ENCODE assay signal across 19 cellular contexts in the genomic region with DNA sequence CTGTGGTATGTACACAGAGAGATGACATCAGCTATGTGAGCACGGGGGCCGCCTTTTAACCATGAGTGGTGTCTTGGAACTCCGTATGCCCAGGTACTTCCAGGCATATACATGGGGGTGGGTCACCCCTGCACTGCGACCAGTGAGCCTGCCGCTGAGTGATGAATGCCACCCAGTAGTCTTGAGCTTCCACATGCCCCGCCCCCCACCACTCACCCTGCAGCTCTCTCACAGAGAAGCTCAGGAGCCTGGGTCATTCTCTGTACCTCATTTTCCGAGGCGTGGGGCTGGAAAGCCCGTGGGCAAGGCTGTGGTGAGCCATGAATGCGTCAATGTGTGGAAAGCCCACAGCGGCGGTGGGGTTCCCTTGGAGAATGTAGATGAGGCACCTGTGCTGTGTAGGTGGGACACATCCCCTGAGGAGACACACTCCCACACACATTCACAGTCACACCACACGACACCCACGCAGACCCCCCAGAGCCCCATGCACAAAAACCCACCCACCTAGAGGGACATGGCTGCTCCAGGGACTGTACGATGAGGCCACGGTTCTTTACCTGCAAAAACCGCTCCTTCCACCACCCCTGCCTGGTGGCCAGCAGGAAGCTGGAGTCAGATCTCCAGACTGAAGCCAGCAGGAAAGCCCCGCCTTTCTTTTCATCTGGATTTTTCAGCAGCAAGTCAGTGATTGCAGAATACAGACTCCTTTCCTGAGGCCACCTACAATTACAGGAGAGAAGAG.
A peak's percentile ranks its signal among the peaks of the same experiment; 100 is the strongest.
DNase-seq lines count a peak whose midpoint lies in the region; ATAC-seq and TF ChIP-seq lines count a peak whose summit lies in the region.
"Had no signal": no experiment of that assay in that cellular context is flagged by ENCODE, and none has a peak within 500 bp of the region (broad histone marks: within the 10 kb centered on the region; RNA-seq: fewer than 3 reads in every experiment).

No MANE protein-coding gene starts in this region.

- TF ChIP-seq POLR2A in adrenal gland (IDR thresholded peaks at IDR 0.05): no peak

- peak; percentile 4 for DNase-seq in stimulated activated CD8-positive, alpha-beta memory T cell treated with anti-CD3 and anti-CD28 coated beads, Interleukin-4, amount 100 ng/mL, for 24 hours (ENCODE audit: low read depth)
- DNase-seq in stimulated activated CD8-positive, alpha-beta memory T cell treated with anti-CD3 and anti-CD28 coated beads, Interleukin-4, amount 100 ng/mL, for 48 hours: no peak
- no peak for DNase-seq in NT2/D1 (ENCODE audit: low read depth, low spot score)
- peak; percentile 58 for DNase-seq in islet precursor cell
- DNase-seq in upper lobe of right lung: no peak
- no peak for DNase-seq in adrenal gland
- DNase-seq in right atrium auricular region (ENCODE audit: low spot score): no peak
- no peak for DNase-seq in cortex of kidney (lab: John Stamatoyannopoulos, UW)
- DNase-seq: activated CD8-positive, alpha-beta memory T cell treated with anti-CD3 and anti-CD28 coated beads, Interleukin-2, amount 50 U/mL, for 48 hours; caudate nucleus; NCI-H1417 treated with DMSO at 0.1 percent for 48 hours; pancreas; PC-3; stimulated activated naive B cell treated with anti-CD40 and anti-IgM and Interleukin-4, amounts not matched to agents 10 μg/mL and 1 μg/mL and 100 μg/mL, for 72 hours; T1000; uterus had no signal

- intact Hi-C loops in upper lobe of right lung (cut with DNase I): no loop called here
- intact Hi-C loops in adrenal gland (cut with DNase I): no loop called here

- no peaks in the 10 kb centered on the region for H3K36me3 ChIP-seq in NT2/D1 (ENCODE audit: insufficient read depth, insufficient read length, low read length)
- H3K36me3 ChIP-seq in upper lobe of right lung: no peaks in the 10 kb centered on the region
- H3K36me3 ChIP-seq in adrenal gland (replicated peaks in 1 of 2): no peaks in the 10 kb centered on the region
- H3K36me3 ChIP-seq in right atrium auricular region: no peaks in the 10 kb centered on the region
- H3K36me3 ChIP-seq: gastroesophageal sphincter, pancreas, uterus had no signal

- H3K27me3 ChIP-seq in NT2/D1 (ENCODE audit: insufficient read depth, insufficient read length) (no peaks in the 10 kb centered on the region), upper lobe of right lung (no peaks in the 10 kb centered on the region), adrenal gland (no peaks in the 10 kb centered on the region), right atrium auricular region (no peaks in the 10 kb centered on the region)
- H3K27me3 ChIP-seq: pancreas, uterus had no signal

- H3K9ac ChIP-seq in NT2/D1 (ENCODE audit: insufficient read length, low read depth): peak overlapping the region; percentile 6
- H3K9ac ChIP-seq: KMS-11 had no signal

- H3K4me3 ChIP-seq in NT2/D1 (ENCODE audit: insufficient read length, low read depth) (no peak overlapping the region), upper lobe of right lung (no peak overlapping the region), adrenal gland (no peak overlapping the region), right atrium auricular region (no peak overlapping the region)
- H3K4me3 ChIP-seq: gastroesophageal sphincter, pancreas, uterus had no signal

- no peak for TF ChIP-seq CTCF in upper lobe of right lung (IDR thresholded peaks at IDR 0.05)
- TF ChIP-seq CTCF in adrenal gland (IDR thresholded peaks at IDR 0.05): no peak
- no peak for TF ChIP-seq CTCF in right atrium auricular region (IDR thresholded peaks at IDR 0.05)

- peak; percentile 77 for ATAC-seq in upper lobe of right lung
- ATAC-seq: gastroesophageal sphincter had no signal

- 82 to 88% (median 86%) methylated on average over 15 to 18 of the region's 18 CpGs for WGBS in adrenal gland, 4 donors

- peaks cover 8% of the 10 kb centered on the region for H3K4me1 ChIP-seq in NT2/D1 (ENCODE audit: insufficient read depth, insufficient read length)
- no peaks in the 10 kb centered on the region for H3K4me1 ChIP-seq in upper lobe of right lung
- no peaks in the 10 kb centered on the region for H3K4me1 ChIP-seq in adrenal gland (replicated peaks in 1 of 2)
- peaks cover 0 to 10% of the 10 kb centered on the region in 2 donors for H3K4me1 ChIP-seq in right atrium auricular region
- H3K4me1 ChIP-seq: gastroesophageal sphincter, pancreas, uterus had no signal

- H3K27ac ChIP-seq in upper lobe of right lung (no peak overlapping the region), adrenal gland (no peak overlapping the region), right atrium auricular region (no peak overlapping the region)
- H3K27ac ChIP-seq: C4-2B, gastroesophageal sphincter, KMS-11, pancreas, uterus had no signal

- H3K9me3 ChIP-seq in NT2/D1 (ENCODE audit: insufficient read depth, low read length): no peaks in the 10 kb centered on the region
- no peaks in the 10 kb centered on the region for H3K9me3 ChIP-seq in upper lobe of right lung
- no peaks in the 10 kb centered on the region for H3K9me3 ChIP-seq in adrenal gland (replicated peaks in 1 of 3)
- H3K9me3 ChIP-seq in right atrium auricular region: no peaks in the 10 kb centered on the region
- H3K9me3 ChIP-seq: gastroesophageal sphincter, pancreas, uterus had no signal

Comparison
In these comparisons a context has a peak if more than half of its experiments do, and no peak if none do; other contexts are left out.
1. DNase-seq: peak in stimulated activated CD8-positive, alpha-beta memory T cell treated with anti-CD3 and anti-CD28 coated beads, Interleukin-4, amount 100 ng/mL, for 24 hours (single experiment) and islet precursor cell (single experiment); none in stimulated activated CD8-positive, alpha-beta memory T cell treated with anti-CD3 and anti-CD28 coated beads, Interleukin-4, amount 100 ng/mL, for 48 hours (single experiment), NT2/D1 (single experiment), upper lobe of right lung (single experiment), adrenal gland (0 of 7), right atrium auricular region (single experiment) and cortex of kidney (single experiment).